In the genomic region with DNA sequence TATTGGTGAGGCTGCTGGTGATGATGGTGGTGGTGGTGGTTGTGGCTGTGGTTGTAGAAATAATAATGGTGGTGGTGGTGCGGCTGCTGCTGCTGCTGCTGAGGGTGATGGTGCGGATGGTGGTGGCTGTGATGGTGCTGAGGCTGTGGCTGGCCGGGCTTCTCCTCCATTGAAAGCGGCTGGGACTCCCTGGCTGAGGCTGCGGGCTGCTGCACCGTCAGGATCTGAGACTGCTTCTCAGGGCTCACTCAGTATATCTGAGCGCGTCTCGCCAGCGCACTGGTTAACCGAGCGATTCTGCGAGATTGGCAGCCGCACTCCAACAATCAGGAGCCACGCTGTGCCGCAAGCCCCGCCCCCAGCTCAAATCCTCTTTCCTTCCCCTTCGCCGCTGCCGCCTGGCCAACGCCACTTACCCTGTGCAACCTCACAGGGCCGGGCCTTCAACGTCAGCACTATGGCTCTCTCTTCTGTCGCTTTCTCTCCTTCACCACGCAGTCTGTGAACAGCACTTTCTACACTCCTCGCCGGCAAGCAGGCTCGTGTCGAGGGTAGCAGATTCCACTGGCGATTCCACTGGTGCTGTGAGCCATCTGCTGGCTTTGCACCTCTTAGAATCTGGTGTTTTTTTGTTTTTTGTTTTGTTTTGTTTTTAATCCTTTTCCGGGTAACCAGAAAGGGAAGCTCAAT, we compare ENCODE assay signal across 8 cellular contexts. TPM values are rescaled to one million over a fixed set of nuclear protein-coding genes. Genes with fewer than 3 reads are reported as not detected.
DNase-seq lines count a peak whose midpoint lies in the region; ATAC-seq lines count a peak whose summit lies in the region.

A gene with protein sequence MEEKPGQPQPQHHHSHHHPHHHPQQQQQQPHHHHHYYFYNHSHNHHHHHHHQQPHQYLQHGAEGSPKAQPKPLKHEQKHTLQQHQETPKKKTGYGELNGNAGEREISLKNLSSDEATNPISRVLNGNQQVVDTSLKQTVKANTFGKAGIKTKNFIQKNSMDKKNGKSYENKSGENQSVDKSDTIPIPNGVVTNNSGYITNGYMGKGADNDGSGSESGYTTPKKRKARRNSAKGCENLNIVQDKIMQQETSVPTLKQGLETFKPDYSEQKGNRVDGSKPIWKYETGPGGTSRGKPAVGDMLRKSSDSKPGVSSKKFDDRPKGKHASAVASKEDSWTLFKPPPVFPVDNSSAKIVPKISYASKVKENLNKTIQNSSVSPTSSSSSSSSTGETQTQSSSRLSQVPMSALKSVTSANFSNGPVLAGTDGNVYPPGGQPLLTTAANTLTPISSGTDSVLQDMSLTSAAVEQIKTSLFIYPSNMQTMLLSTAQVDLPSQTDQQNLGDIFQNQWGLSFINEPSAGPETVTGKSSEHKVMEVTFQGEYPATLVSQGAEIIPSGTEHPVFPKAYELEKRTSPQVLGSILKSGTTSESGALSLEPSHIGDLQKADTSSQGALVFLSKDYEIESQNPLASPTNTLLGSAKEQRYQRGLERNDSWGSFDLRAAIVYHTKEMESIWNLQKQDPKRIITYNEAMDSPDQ (minus strand): TSS at position 259 of the 690 bp plus-strand sequence. CDS start 89 bp downstream, at position 170.

- no peaks in the 10 kb centered on the region for H3K27me3 ChIP-seq in effector memory CD4-positive, alpha-beta T cell (replicated peaks; ENCODE audit: control insufficient read depth, insufficient read depth, low read length, poor library complexity, severe bottlenecking)

- H3K4me1 ChIP-seq in effector memory CD4-positive, alpha-beta T cell (ENCODE audit: control insufficient read depth, insufficient read depth, low read length, poor library complexity, severe bottlenecking) = peaks cover 21% of the 10 kb centered on the region

- H3K36me3 ChIP-seq in effector memory CD4-positive, alpha-beta T cell (ENCODE audit: control insufficient read depth, insufficient read depth, low read length) = peaks cover 7% of the 10 kb centered on the region

- ATAC-seq in GM21360 (IDR thresholded peaks at IDR 0.05; ENCODE audit: unreplicated experiment) = peak; percentile 68

- peak within 1 kb of the TSS; percentile 90 for H3K27ac ChIP-seq in effector memory CD4-positive, alpha-beta T cell (ENCODE audit: insufficient read depth, low read length, poor library complexity, severe bottlenecking)

- DNase-seq in COLO668 (lab: John Stamatoyannopoulos, UW; ENCODE audit: unreplicated experiment) = peak; percentile 96
- peak; percentile 99 for DNase-seq in HT1080 (ENCODE audit: low read depth)
- DNase-seq in NOMO-1 treated with DMSO at 0.1 percent for 48 hours (lab: John Stamatoyannopoulos, UW; ENCODE audit: unreplicated experiment) = peak; percentile 99
- DNase-seq in activated CD8-positive, alpha-beta memory T cell treated with anti-CD3 and anti-CD28 coated beads for 4 hours (ENCODE audit: low read depth in 2 of 2) = peak; percentile 95 to 96
- peak; percentile 96 to 97 (median 97) for DNase-seq in effector memory CD4-positive, alpha-beta T cell
- DNase-seq in lung microvascular endothelial cell (ENCODE audit: low read depth in 2 of 2) = peak; percentile 99
- peak; percentile 97 to 98 (median 97) for DNase-seq in stimulated activated CD4-positive, alpha-beta T cell treated with anti-CD3 and anti-CD28 coated beads, TNF-alpha, amount 100 ng/mL, for 48 hours (ENCODE audit: low read depth in 3 of 3)

- peak within 1 kb of the TSS; percentile 94 for H3K4me3 ChIP-seq in effector memory CD4-positive, alpha-beta T cell (ENCODE audit: insufficient read depth, low read depth, low read length, poor library complexity, severe bottlenecking)

- no peaks in the 10 kb centered on the region for H3K9me3 ChIP-seq in effector memory CD4-positive, alpha-beta T cell (ENCODE audit: control insufficient read depth, low read length)

RNA-seq across cellular contexts. Expression of the gene that starts here (rescaled TPM):
- 23.6 and 34.0 TPM in 2 replicates for total RNA-seq in HT1080 (2014; rRNA removed; shearing (Covaris generic))
- polyA plus RNA-seq in HT1080 (2015; cell fraction: cytosol; rRNA removed) = 15.3 and 20.0 TPM in 2 replicates
- 39.5 and 40.7 TPM in 2 replicates for polyA plus RNA-seq in HT1080 (2015; cell fraction: nucleus; rRNA removed)
- total RNA-seq in lung microvascular endothelial cell = 20.9 and 30.2 TPM in 2 replicates

Comparison
In these comparisons a context has a peak if more than half of its experiments do, and no peak if none do; other contexts are left out.
1. Peak in every context shown above with its lines: DNase-seq, ATAC-seq, H3K4me3 ChIP-seq and H3K27ac ChIP-seq.